Comparison of ENCODE assay signal across 10 cellular contexts in the genomic region with DNA sequence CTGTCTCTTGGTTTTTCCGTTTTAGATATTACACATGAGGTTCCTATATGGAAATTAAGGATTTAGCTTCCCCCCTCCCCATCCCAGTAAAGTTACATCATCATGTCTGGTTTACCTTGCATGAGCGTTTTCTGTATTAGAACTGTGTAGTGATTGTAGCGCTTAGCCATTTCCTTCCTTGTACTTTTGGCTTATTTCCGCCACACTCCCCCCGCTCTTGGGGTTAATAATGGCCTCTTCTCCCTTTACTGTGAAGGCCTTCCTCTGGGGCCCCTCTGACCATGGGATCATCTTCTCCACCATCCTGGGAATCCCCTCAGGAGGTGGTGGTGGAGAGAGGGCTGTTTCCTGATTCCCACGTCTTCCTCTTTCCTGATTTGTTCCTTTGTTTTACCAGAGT. TPM values are rescaled to one million over a fixed set of nuclear protein-coding genes. Genes with fewer than 3 reads are reported as not detected.
DNase-seq lines count a peak whose midpoint lies in the region; ATAC-seq and TF ChIP-seq lines count a peak whose summit lies in the region.
"Had no signal": no experiment of that assay in that cellular context is flagged by ENCODE, and none has a peak within 500 bp of the region (broad histone marks: within the 10 kb centered on the region; RNA-seq: fewer than 3 reads in every experiment).

No MANE protein-coding gene starts in this region.

- H3K4me2 ChIP-seq in parathyroid adenoma (ENCODE audit: low read length) = no peak overlapping the region

- no peak for TF ChIP-seq CTCF in CD4-positive, alpha-beta T cell (IDR thresholded peaks at IDR 0.05)
- no peak for TF ChIP-seq CTCF in RWPE1 (conservative IDR thresholded peaks at IDR 0.05; ENCODE audit: low read depth)
- no peak for TF ChIP-seq CTCF in endothelial cell (IDR thresholded peaks at IDR 0.05; ENCODE audit: unreplicated experiment)
- no peak for TF ChIP-seq CTCF in parathyroid adenoma (IDR thresholded peaks at IDR 0.05)

- peaks cover 5% of the 10 kb centered on the region for H3K4me1 ChIP-seq in parathyroid adenoma

- H3K36me3 ChIP-seq in parathyroid adenoma (ENCODE audit: control insufficient read depth, insufficient read depth, low read length) = no peaks in the 10 kb centered on the region

- no peak for DNase-seq in CD4-positive, alpha-beta T cell
- DNase-seq in RWPE1 (ENCODE audit: low spot score) (no peak), endothelial cell (ENCODE audit: low spot score) (no peak), OCI-M2 (lab: John Stamatoyannopoulos, UW; ENCODE audit: unreplicated experiment) (no peak), nucleus accumbens (lab: John Stamatoyannopoulos, UW) (no peak)
- DNase-seq: DMS153, NCI-H146 had no signal

- peak overlapping the region; percentile 26 for H3K27ac ChIP-seq in CD4-positive, alpha-beta T cell (ENCODE audit: low read depth, low read length)
- H3K27ac ChIP-seq in RWPE1 (peak overlapping the region; percentile 30), parathyroid adenoma (peak overlapping the region; percentile 3)

- peaks cover 61% of the 10 kb centered on the region for H3K4me1 Mint-ChIP-seq in CD4-positive, alpha-beta T cell (ENCODE audit: low read depth)
- peaks cover 54% of the 10 kb centered on the region for H3K4me1 Mint-ChIP-seq in endothelial cell (ENCODE audit: unreplicated experiment)

- CTCF ChIA-PET in CD4-positive, alpha-beta T cell (lab: Charles Lee) = no interaction called here
- CTCF ChIA-PET in RWPE1 (lab: Yijun Ruan, JAX) = no interaction called here

- POLR2A ChIA-PET in CD4-positive, alpha-beta T cell (lab: Charles Lee) = interaction anchor here (0.8 to 4.8 kb wide), 4 partner anchors 9 to 106 kb away, joined by 3 to 41 read pairs (median 14); a partner anchor contains a TSS
- POLR2A ChIA-PET in RWPE1 (lab: Yijun Ruan, JAX; ENCODE audit: low non-redundant PET) = no interaction called here

- H3K27me3 ChIP-seq in CD4-positive, alpha-beta T cell (ENCODE audit: control insufficient read depth, insufficient read depth, low read length) = no peaks in the 10 kb centered on the region
- H3K27me3 ChIP-seq in parathyroid adenoma (ENCODE audit: control insufficient read depth, insufficient read depth, low read length) = no peaks in the 10 kb centered on the region

- intact Hi-C loops in CD4-positive, alpha-beta T cell (cut with DNase I, micrococcal nuclease) = no loop called here

- peak overlapping the region; percentile 93 for H3K27ac Mint-ChIP-seq in CD4-positive, alpha-beta T cell
- peak overlapping the region; percentile 95 for H3K27ac Mint-ChIP-seq in endothelial cell (ENCODE audit: unreplicated experiment)

- H3K9me3 Mint-ChIP-seq in CD4-positive, alpha-beta T cell = no peaks in the 10 kb centered on the region
- peaks cover 5% of the 10 kb centered on the region for H3K9me3 Mint-ChIP-seq in endothelial cell (ENCODE audit: unreplicated experiment)

- no peak overlapping the region for H2AFZ ChIP-seq in parathyroid adenoma

- peaks cover 56% of the 10 kb centered on the region for H3K36me3 Mint-ChIP-seq in CD4-positive, alpha-beta T cell (ENCODE audit: low read depth)
- peaks cover 34% of the 10 kb centered on the region for H3K36me3 Mint-ChIP-seq in endothelial cell (ENCODE audit: low read depth, unreplicated experiment)

- ATAC-seq in CD4-positive, alpha-beta T cell (ENCODE audit: poor library complexity) = no peak
- no peak for ATAC-seq in GM18511 (IDR thresholded peaks at IDR 0.05; ENCODE audit: unreplicated experiment)
- no peak for ATAC-seq in HG03097 (IDR thresholded peaks at IDR 0.05; ENCODE audit: low FRiP score, unreplicated experiment)

- H3K9ac ChIP-seq in parathyroid adenoma = no peak overlapping the region

- peak overlapping the region; percentile 76 for H3K4me3 Mint-ChIP-seq in CD4-positive, alpha-beta T cell
- H3K4me3 Mint-ChIP-seq in endothelial cell (ENCODE audit: unreplicated experiment) = peak overlapping the region; percentile 74

- H3K9me3 ChIP-seq in CD4-positive, alpha-beta T cell (ENCODE audit: control insufficient read depth, low read length) = no peaks in the 10 kb centered on the region
- no peaks in the 10 kb centered on the region for H3K9me3 ChIP-seq in parathyroid adenoma (ENCODE audit: control insufficient read depth, low read length)

- H3K4me3 ChIP-seq in parathyroid adenoma (ENCODE audit: low read depth, low read length) = no peak overlapping the region

- peaks cover 38% of the 10 kb centered on the region for H3K79me2 ChIP-seq in parathyroid adenoma

- H3K27me3 Mint-ChIP-seq in CD4-positive, alpha-beta T cell = no peaks in the 10 kb centered on the region
- peaks cover 15% of the 10 kb centered on the region for H3K27me3 Mint-ChIP-seq in endothelial cell (ENCODE audit: unreplicated experiment)

RNA-seq across cellular contexts. Expression of a gene that starts 27.2 kb away (rescaled TPM):
- total RNA-seq in CD4-positive, alpha-beta T cell = 100 to 1,000 TPM in 1 of 2 experiments, 10 to 100 TPM in 1; 93.5 to 102 TPM
- total RNA-seq in endothelial cell (ENCODE audit: unreplicated experiment) = 88.6 TPM
